1 cellular context compared by ENCODE assay signal in genomic region chr12:26235465-26235864, GRCh38. TPM values are rescaled to one million over a fixed set of nuclear protein-coding genes. Genes with fewer than 3 reads are reported as not detected.
"Had no signal": no experiment of that assay in that cellular context is flagged by ENCODE, and none has a peak within 500 bp of the region (broad histone marks: within the 10 kb centered on the region; RNA-seq: fewer than 3 reads in every experiment).

No MANE protein-coding gene starts in this region.

RNA-seq across cellular contexts. Expression of gene SSPN, which starts 40.1 kb away (rescaled TPM):
- polyA plus RNA-seq: naive thymus-derived CD8-positive, alpha-beta T cell had no signal
